Comparison of ENCODE assay signal across 1 cellular context in genomic region chr10:75208177-75208576, GRCh38.
TF ChIP-seq lines count a peak whose summit lies in the region.

No MANE protein-coding gene starts in this region.

TF ChIP-seq in SK-N-SH, 30 proteins besides CTCF, POLR2A, EP300 and RAD21 (continued from another document):
- TF ChIP-seq ZBTB33 (IDR thresholded peaks at IDR 0.05; ENCODE audit: borderline replicate concordance, low read depth) = no peak
- TF ChIP-seq YY1 (IDR thresholded peaks at IDR 0.05; ENCODE audit: low read depth) = no peak
- TF ChIP-seq POLR2AphosphoS5 (IDR thresholded peaks at IDR 0.05; ENCODE audit: low read depth, low read length) = no peak
- TF ChIP-seq TCF12 (IDR thresholded peaks at IDR 0.05) = no peak
- TF ChIP-seq FOXM1 (IDR thresholded peaks at IDR 0.05; ENCODE audit: low read depth) = no peak
- TF ChIP-seq USF1 (IDR thresholded peaks at IDR 0.05; ENCODE audit: borderline replicate concordance, low read depth) = no peak
